ENCODE assay signal across 1 cellular context in the genomic region with DNA sequence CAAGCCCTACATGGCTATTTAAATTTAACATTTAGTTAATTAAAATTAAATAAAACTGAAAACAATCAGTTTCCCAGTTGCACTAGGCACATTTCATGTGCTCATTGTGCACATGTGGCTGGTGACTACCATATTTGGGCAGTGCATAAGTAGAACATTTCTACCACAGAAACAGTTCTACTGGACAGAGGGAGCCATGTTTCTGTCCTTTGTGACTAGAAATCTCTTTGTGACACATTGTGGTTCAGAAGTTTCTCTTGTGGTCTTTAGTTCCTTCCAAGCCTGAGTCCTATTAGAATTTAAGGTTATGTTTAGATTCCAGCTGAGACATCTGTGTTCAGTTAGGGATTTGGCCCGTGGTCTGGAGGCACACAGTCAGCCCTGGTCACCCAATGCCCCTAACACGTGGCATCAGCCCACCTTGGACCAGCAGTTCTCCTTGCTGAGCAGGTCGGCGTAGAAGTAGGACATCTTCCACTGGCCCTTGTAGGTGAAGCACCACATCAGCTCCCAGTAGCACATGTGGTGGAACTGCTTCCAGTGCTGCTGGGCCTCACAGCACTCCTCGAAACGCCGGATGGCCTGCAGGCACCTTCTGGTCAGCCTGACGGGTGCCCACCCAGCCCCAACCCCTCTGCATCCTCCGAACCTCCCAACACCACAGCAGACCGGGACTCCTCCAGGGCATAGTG.
TF ChIP-seq lines count a peak whose summit lies in the region.

No MANE protein-coding gene starts in this region.

TF ChIP-seq in HepG2, 621 proteins besides CTCF, POLR2A, EP300 and RAD21 (continued from another document):
- TF ChIP-seq SRF (IDR thresholded peaks at IDR 0.05; ENCODE audit: low read depth, low read length) (peak; percentile 37; the same call in 1 of the 2 replicates), REPIN1 (CRISPR knock-in tag; IDR thresholded peaks at IDR 0.05; ENCODE audit: borderline replicate concordance, low read depth) (no peak)
